11 cellular contexts compared by ENCODE assay signal in the genomic region with DNA sequence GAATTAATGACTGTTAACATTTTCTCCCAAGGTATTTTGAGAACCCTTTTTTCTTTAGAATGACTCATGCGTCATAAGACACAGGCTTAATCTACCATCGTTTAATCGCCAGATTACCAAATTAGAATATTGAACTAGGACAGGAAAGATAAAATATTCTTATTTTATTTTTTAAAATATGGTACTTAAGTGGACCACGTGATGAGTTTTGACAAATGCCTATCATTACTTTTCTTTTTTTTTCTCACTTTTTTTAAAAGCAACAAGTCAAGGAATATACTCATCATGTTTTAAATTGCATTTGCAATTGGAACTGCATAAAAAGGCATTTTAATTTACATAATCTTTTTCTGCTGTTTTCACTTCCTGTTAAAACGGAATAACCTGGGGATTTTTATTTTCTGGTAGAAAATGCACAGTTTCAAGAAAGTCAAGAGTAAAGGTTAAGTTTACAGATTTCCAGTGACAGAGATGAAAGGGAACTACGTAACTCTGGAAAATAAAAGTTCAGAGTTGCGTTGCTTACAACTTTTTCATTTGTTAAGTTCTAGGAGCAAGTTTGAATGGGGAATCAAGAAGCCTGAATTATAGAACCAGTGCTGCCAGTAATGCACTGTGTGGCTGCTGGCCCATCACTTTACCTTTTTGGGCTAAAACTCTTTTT. TPM values are rescaled to one million over a fixed set of nuclear protein-coding genes. Genes with fewer than 3 reads are reported as not detected.
DNase-seq lines count a peak whose midpoint lies in the region; ATAC-seq and TF ChIP-seq lines count a peak whose summit lies in the region.
"Had no signal": no experiment of that assay in that cellular context is flagged by ENCODE, and none has a peak within 500 bp of the region (broad histone marks: within the 10 kb centered on the region; RNA-seq: fewer than 3 reads in every experiment).

No MANE protein-coding gene starts in this region.

- no peak overlapping the region for H3K4me3 ChIP-seq in spleen

- TF ChIP-seq CTCF in spleen (IDR thresholded peaks at IDR 0.05 in 8 of 11, conservative IDR thresholded peaks at IDR 0.05 in 3 of 11) = no peak

- peak overlapping the region; percentile 80 for H3K4me3 Mint-ChIP-seq in activated CD4-positive, alpha-beta T cell treated with anti-CD3 and anti-CD28 coated beads, Interleukin-2, amount 10 ng/mL, durations not matched to agents 24 days and 14 days
- H3K4me3 Mint-ChIP-seq in activated CD4-positive, alpha-beta T cell treated with anti-CD3 and anti-CD28 coated beads, Interleukin-2, amount 10 ng/mL, durations not matched to agents 7 days and 5 days = no peak overlapping the region
- no peak overlapping the region for H3K4me3 Mint-ChIP-seq in T-helper 17 cell

- ATAC-seq in HG02840 (IDR thresholded peaks at IDR 0.05; ENCODE audit: low FRiP score, unreplicated experiment) = peak; percentile 38
- ATAC-seq in T-helper 17 cell = peak; percentile 35

- no peaks in the 10 kb centered on the region for H3K27me3 ChIP-seq in spleen (replicated peaks in 1 of 7)

- H3K27ac Mint-ChIP-seq in activated CD4-positive, alpha-beta T cell treated with anti-CD3 and anti-CD28 coated beads, Interleukin-2, amount 10 ng/mL, durations not matched to agents 24 days and 14 days = peak overlapping the region; percentile 99
- H3K27ac Mint-ChIP-seq in activated CD4-positive, alpha-beta T cell treated with anti-CD3 and anti-CD28 coated beads, Interleukin-2, amount 10 ng/mL, durations not matched to agents 7 days and 5 days = no peak overlapping the region
- H3K27ac Mint-ChIP-seq in T-helper 17 cell = peak overlapping the region; percentile 90

- peaks cover 0 to 26% (median 15%) of the 10 kb centered on the region in 6 donors for H3K36me3 ChIP-seq in spleen

- H3K9me3 ChIP-seq in T-helper 17 cell (ENCODE audit: control insufficient read depth, low read length, poor library complexity, severe bottlenecking) (no peaks in the 10 kb centered on the region), spleen (no peaks in the 10 kb centered on the region)

- DNase-seq in activated CD4-positive, alpha-beta T cell treated with anti-CD3 and anti-CD28 coated beads, Interleukin-2, amount 10 ng/mL, durations not matched to agents 24 days and 14 days = no peak
- no peak for DNase-seq in activated CD4-positive, alpha-beta T cell treated with anti-CD3 and anti-CD28 coated beads, Interleukin-2, amount 10 ng/mL, durations not matched to agents 7 days and 5 days
- DNase-seq in T-helper 17 cell = no peak
- no peak for DNase-seq in spleen
- no peak for DNase-seq in NCI-H2081 (lab: John Stamatoyannopoulos, UW)
- no peak for DNase-seq in Ammon's horn (ENCODE audit: low spot score)
- DNase-seq in NCI-H69 (lab: John Stamatoyannopoulos, UW) = no peak
- DNase-seq: HCEC 1CT, Kasumi-1 had no signal

- no peak for TF ChIP-seq POLR2A in spleen (IDR thresholded peaks at IDR 0.05)

- WGBS in spleen, 5 donors = 42 to 50% (median 46%) methylated on average over 7 of the region's 7 CpGs

- intact Hi-C loops in activated CD4-positive, alpha-beta T cell treated with anti-CD3 and anti-CD28 coated beads, Interleukin-2, amount 10 ng/mL, durations not matched to agents 24 days and 14 days (cut with micrococcal nuclease) = loop anchor here (2.0 to 5.0 kb wide), 3 partner anchors 137 to 469 kb away; partner anchors contain the start of gene SELENOT
- intact Hi-C loops in spleen (cut with DNase I; ENCODE audit: low total_unique reads) = no loop called here

- peak overlapping the region in 6 of 8 donors; percentile 18 to 82 (median 62) for H3K27ac ChIP-seq in spleen

- POLR2A ChIA-PET in activated CD4-positive, alpha-beta T cell treated with anti-CD3 and anti-CD28 coated beads, Interleukin-2, amount 10 ng/mL, durations not matched to agents 7 days and 5 days (lab: Charles Lee) = no interaction called here

- peaks cover 7% of the 10 kb centered on the region for H3K9me3 Mint-ChIP-seq in activated CD4-positive, alpha-beta T cell treated with anti-CD3 and anti-CD28 coated beads, Interleukin-2, amount 10 ng/mL, durations not matched to agents 24 days and 14 days
- no peaks in the 10 kb centered on the region for H3K9me3 Mint-ChIP-seq in activated CD4-positive, alpha-beta T cell treated with anti-CD3 and anti-CD28 coated beads, Interleukin-2, amount 10 ng/mL, durations not matched to agents 7 days and 5 days

- peaks cover 62% of the 10 kb centered on the region for H3K36me3 Mint-ChIP-seq in activated CD4-positive, alpha-beta T cell treated with anti-CD3 and anti-CD28 coated beads, Interleukin-2, amount 10 ng/mL, durations not matched to agents 24 days and 14 days (ENCODE audit: low read depth)
- peaks cover 29% of the 10 kb centered on the region for H3K36me3 Mint-ChIP-seq in activated CD4-positive, alpha-beta T cell treated with anti-CD3 and anti-CD28 coated beads, Interleukin-2, amount 10 ng/mL, durations not matched to agents 7 days and 5 days (ENCODE audit: low read depth)
- H3K36me3 Mint-ChIP-seq in T-helper 17 cell (ENCODE audit: low read depth) = peaks cover 6% of the 10 kb centered on the region

- H3K4me1 ChIP-seq in spleen = peaks cover 12 to 87% (median 63%) of the 10 kb centered on the region in 6 donors

- CTCF ChIA-PET in activated CD4-positive, alpha-beta T cell treated with anti-CD3 and anti-CD28 coated beads, Interleukin-2, amount 10 ng/mL, durations not matched to agents 7 days and 5 days (lab: Charles Lee) = interaction anchor here (1.2 kb wide), 1 partner anchor 100 kb away, joined by 3 read pairs; no protein-coding TSS in a partner anchor

- no peaks in the 10 kb centered on the region for H3K27me3 Mint-ChIP-seq in activated CD4-positive, alpha-beta T cell treated with anti-CD3 and anti-CD28 coated beads, Interleukin-2, amount 10 ng/mL, durations not matched to agents 24 days and 14 days
- H3K27me3 Mint-ChIP-seq in activated CD4-positive, alpha-beta T cell treated with anti-CD3 and anti-CD28 coated beads, Interleukin-2, amount 10 ng/mL, durations not matched to agents 7 days and 5 days = no peaks in the 10 kb centered on the region
- H3K27me3 Mint-ChIP-seq in T-helper 17 cell = no peaks in the 10 kb centered on the region

- peaks cover 79% of the 10 kb centered on the region for H3K4me1 Mint-ChIP-seq in activated CD4-positive, alpha-beta T cell treated with anti-CD3 and anti-CD28 coated beads, Interleukin-2, amount 10 ng/mL, durations not matched to agents 24 days and 14 days
- H3K4me1 Mint-ChIP-seq in activated CD4-positive, alpha-beta T cell treated with anti-CD3 and anti-CD28 coated beads, Interleukin-2, amount 10 ng/mL, durations not matched to agents 7 days and 5 days = peaks cover 65% of the 10 kb centered on the region
- H3K4me1 Mint-ChIP-seq in T-helper 17 cell = peaks cover 39% of the 10 kb centered on the region

RNA-seq across cellular contexts. Expression of gene SIAH2, which starts 23.6 kb away (rescaled TPM):
- total RNA-seq in activated CD4-positive, alpha-beta T cell treated with anti-CD3 and anti-CD28 coated beads, Interleukin-2, amount 10 ng/mL, durations not matched to agents 24 days and 14 days = 130 and 133 TPM in 2 replicates
- total RNA-seq in activated CD4-positive, alpha-beta T cell treated with anti-CD3 and anti-CD28 coated beads, Interleukin-2, amount 10 ng/mL, durations not matched to agents 7 days and 5 days = 10 to 100 TPM; 30.9 to 40.8 TPM
- total RNA-seq in T-helper 17 cell (10 to 100 TPM; 44.2 to 70.9 TPM), spleen (10 to 100 TPM; 22.8 to 71.3 (median 52.5) TPM)
- polyA plus RNA-seq in spleen = 10 to 100 TPM; 13.6 to 22.7 (median 20.0) TPM

RNA-seq across cellular contexts. Expression of gene ERICH6, which starts 35.6 kb away (rescaled TPM):
- not detected in 2 replicates for total RNA-seq in activated CD4-positive, alpha-beta T cell treated with anti-CD3 and anti-CD28 coated beads, Interleukin-2, amount 10 ng/mL, durations not matched to agents 24 days and 14 days
- under 1 TPM; 0.50 to 0.81 TPM for total RNA-seq in activated CD4-positive, alpha-beta T cell treated with anti-CD3 and anti-CD28 coated beads, Interleukin-2, amount 10 ng/mL, durations not matched to agents 7 days and 5 days
- total RNA-seq in T-helper 17 cell = 1 to 10 TPM in 1 of 2 donors, under 1 TPM in 1; 0.92 to 1.6 TPM
- not detected for total RNA-seq in spleen
- polyA plus RNA-seq in spleen = not detected
- total RNA-seq: T-helper 1 cell treated with Interleukin-12 subunit alpha and Interleukin-12 subunit beta and Interleukin-4 antibody, amounts not matched to agents 30 ng/mL and 1 ng/mL, for 36 hours had no signal
